Comparison of ENCODE assay signal across 7 cellular contexts in genomic region chr4:9153571-9154157, GRCh38. TPM values are rescaled to one million over a fixed set of nuclear protein-coding genes. Genes with fewer than 3 reads are reported as not detected.
A peak's percentile ranks its signal among the peaks of the same experiment; 100 is the strongest.
DNase-seq lines count a peak whose midpoint lies in the region; ATAC-seq and TF ChIP-seq lines count a peak whose summit lies in the region.
"Not testable (repeated sequence)": the region's sequence is repeated elsewhere in the genome, so short reads cannot be mapped to it uniquely, and the experiment has no call there.

No MANE protein-coding gene starts in this region.

- peak overlapping the region; percentile 80 for H3K4me3 Mint-ChIP-seq in T-helper 2 cell treated with Interferon-gamma antibody and Interleukin-4, amounts not matched to agents 5 μg/mL and 100 μg/mL, for 36 hours

- intact Hi-C loops in lower lobe of right lung (cut with DNase I): not testable (repeated sequence)

- H3K27ac ChIP-seq in lower lobe of right lung: peak overlapping the region; percentile 83

- H3K9me3 ChIP-seq in lower lobe of right lung: not testable (repeated sequence)

- not testable (repeated sequence) for H3K36me3 ChIP-seq in lower lobe of right lung

- peaks cover 14% of the 10 kb centered on the region for H3K4me1 Mint-ChIP-seq in T-helper 2 cell treated with Interferon-gamma antibody and Interleukin-4, amounts not matched to agents 5 μg/mL and 100 μg/mL, for 36 hours (ENCODE audit: low read depth)

- H3K27me3 Mint-ChIP-seq in T-helper 2 cell treated with Interferon-gamma antibody and Interleukin-4, amounts not matched to agents 5 μg/mL and 100 μg/mL, for 36 hours (ENCODE audit: low read depth): not testable (repeated sequence)

- not testable (repeated sequence) for H3K4me1 ChIP-seq in lower lobe of right lung

- TF ChIP-seq CTCF in LNCaP clone FGC (IDR thresholded peaks at IDR 0.05; ENCODE audit: control insufficient read depth, extremely low read depth, insufficient read depth); fibroblast of pulmonary artery (IDR thresholded peaks at IDR 0.05; ENCODE audit: low read length, missing control alignments); lower lobe of right lung (IDR thresholded peaks at IDR 0.05): not testable (repeated sequence)

- H3K4me3 ChIP-seq in LNCaP clone FGC (ENCODE audit: low read depth, low read length) (peak overlapping the region; percentile 56), fibroblast of pulmonary artery (replicated peaks; ENCODE audit: low read depth, low read length) (peak overlapping the region; percentile 66), lower lobe of right lung (peak overlapping the region; percentile 72)

- not testable (repeated sequence) for ATAC-seq in lower lobe of right lung

- H3K27ac Mint-ChIP-seq in T-helper 2 cell treated with Interferon-gamma antibody and Interleukin-4, amounts not matched to agents 5 μg/mL and 100 μg/mL, for 36 hours: peak overlapping the region; percentile 71

- not testable (repeated sequence) for H3K36me3 Mint-ChIP-seq in T-helper 2 cell treated with Interferon-gamma antibody and Interleukin-4, amounts not matched to agents 5 μg/mL and 100 μg/mL, for 36 hours (ENCODE audit: low read depth)

- H3K27me3 ChIP-seq in lower lobe of right lung (ENCODE audit: low read depth): not testable (repeated sequence)

- peak; percentile 49 for DNase-seq in ELF-1 (ENCODE audit: low read depth, low spot score)
- DNase-seq in LNCaP clone FGC (ENCODE audit: low read depth); T-helper 2 cell treated with Interferon-gamma antibody and Interleukin-4, amounts not matched to agents 5 μg/mL and 100 μg/mL, for 36 hours (ENCODE audit: low spot score); lower lobe of right lung: not testable (repeated sequence)
- DNase-seq in astrocyte of the hippocampus (ENCODE audit: low read depth, low spot score): peak; percentile 11
- DNase-seq in fibroblast of pulmonary artery (ENCODE audit: low read depth): peak; percentile 46
- peak; percentile 43 for DNase-seq in retina

- H3K9me3 Mint-ChIP-seq in T-helper 2 cell treated with Interferon-gamma antibody and Interleukin-4, amounts not matched to agents 5 μg/mL and 100 μg/mL, for 36 hours: not testable (repeated sequence)

RNA-seq across cellular contexts. Expression of gene FAM90A26, which starts 16.5 kb away (rescaled TPM):
- total RNA-seq in lower lobe of right lung: not detected

RNA-seq across cellular contexts. Expression of gene USP17L10, which starts 56.8 kb away (rescaled TPM):
- total RNA-seq in lower lobe of right lung: not detected
